8 cellular contexts compared by ENCODE assay signal in the genomic region with DNA sequence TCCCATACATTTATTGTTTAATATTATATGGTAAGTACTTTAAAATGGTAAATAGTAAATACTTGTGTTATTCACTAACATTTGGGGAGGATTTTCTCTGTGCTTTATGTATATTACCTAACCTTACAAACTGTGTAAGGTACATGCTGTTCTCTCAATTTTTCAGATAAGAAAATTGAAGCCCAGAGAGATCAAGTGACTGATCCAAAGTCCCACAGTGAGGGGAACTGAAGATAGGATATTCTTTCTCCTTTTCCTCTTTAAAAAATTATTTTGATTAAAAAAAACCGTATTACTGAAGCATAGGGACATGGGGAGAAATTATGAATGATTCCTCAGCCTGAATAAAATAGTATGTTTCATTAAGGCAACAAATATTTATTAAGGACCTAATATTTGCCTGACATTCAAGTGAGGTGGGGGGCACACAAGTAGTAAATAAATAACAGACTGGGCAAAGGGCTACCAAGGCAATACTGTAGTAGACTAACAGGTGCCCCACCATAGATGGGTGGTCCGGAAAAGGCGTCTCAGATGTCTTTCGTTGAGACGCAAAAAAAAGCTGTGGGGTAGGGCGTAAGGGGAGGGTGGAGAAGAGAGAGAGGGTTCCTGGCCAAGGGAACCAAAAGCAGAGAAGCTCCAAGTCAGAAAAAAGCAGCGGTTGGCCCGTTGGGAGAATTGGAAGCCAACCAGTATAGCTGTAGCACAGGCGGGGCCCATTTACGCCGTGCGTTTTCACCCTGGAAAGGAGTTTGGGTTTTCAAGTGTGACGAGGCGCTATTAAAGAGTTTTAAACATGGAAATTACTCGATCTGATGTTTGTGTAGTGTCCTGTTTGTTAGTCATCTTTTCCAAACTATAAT. TPM values are rescaled to one million over a fixed set of nuclear protein-coding genes. Genes with fewer than 3 reads are reported as not detected.
DNase-seq lines count a peak whose midpoint lies in the region; ATAC-seq and FAIRE-seq lines count a peak whose summit lies in the region.

No MANE protein-coding gene starts in this region.

- H3K36me3 ChIP-seq in muscle layer of duodenum (ENCODE audit: control insufficient read depth in 1 of 2, insufficient read depth in 2 of 2, low read length in 2 of 2) = peaks cover 0 to 3% of the 10 kb centered on the region in 2 donors

- H3K9me3 ChIP-seq in muscle layer of duodenum (ENCODE audit: control insufficient read depth in 1 of 2, low read length in 2 of 2) = no peaks in the 10 kb centered on the region

- peaks cover 4 to 10% of the 10 kb centered on the region in 2 donors for H3K4me1 ChIP-seq in muscle layer of duodenum (ENCODE audit: control insufficient read depth in 1 of 2, insufficient read depth in 2 of 2, low read length in 2 of 2)

- peak; percentile 53 for DNase-seq in AG08395 (ENCODE audit: low spot score)
- DNase-seq in GM19239 (ENCODE audit: insufficient read length, low spot score) = no peak
- peak; percentile 98 for DNase-seq in NCI-H510A treated with DMSO at 0.1 percent for 48 hours (lab: John Stamatoyannopoulos, UW)
- DNase-seq in activated T-cell treated with anti-CD3 and anti-CD28 coated beads for 1 hour (ENCODE audit: low read depth) = peak; percentile 25
- peak; percentile 48 for DNase-seq in stromal cell of bone marrow (ENCODE audit: low read depth)

- H3K4me3 ChIP-seq in muscle layer of duodenum (ENCODE audit: low read depth in 1 of 2, low read length in 2 of 2) = peak overlapping the region; percentile 89 to 91

- H3K27ac ChIP-seq in muscle layer of duodenum (ENCODE audit: low read length) = peak overlapping the region; percentile 97

- ATAC-seq in esophagus mucosa (peak; percentile 37), GM18858 (IDR thresholded peaks at IDR 0.05; ENCODE audit: unreplicated experiment) (no peak)

- FAIRE-seq in GM19239 (lab: Jason Lieb, UNC) = peak; percentile 82

- no peaks in the 10 kb centered on the region for H3K27me3 ChIP-seq in muscle layer of duodenum (ENCODE audit: low read depth, low read length)

RNA-seq across cellular contexts. Expression of a gene that starts 0.9 kb away (rescaled TPM):
- 12.1 TPM for total RNA-seq in esophagus mucosa

RNA-seq across cellular contexts. Expression of a gene that starts 47.0 kb away (rescaled TPM):
- 14.8 TPM for total RNA-seq in esophagus mucosa
